Comparison of ENCODE assay signal across 8 cellular contexts in genomic region chr1:221793439-221794078, GRCh38. TPM values are rescaled to one million over a fixed set of nuclear protein-coding genes. Genes with fewer than 3 reads are reported as not detected.
DNase-seq lines count a peak whose midpoint lies in the region; ATAC-seq and TF ChIP-seq lines count a peak whose summit lies in the region.

No MANE protein-coding gene starts in this region.

- no peak for DNase-seq in CD4-positive, alpha-beta memory T cell
- DNase-seq in activated CD8-positive, alpha-beta T cell treated with anti-CD3 and anti-CD28 coated beads, Interleukin-2, amount 10 ng/mL, durations not matched to agents 7 days and 5 days, result no peak
- DNase-seq in esophagus squamous epithelium (lab: John Stamatoyannopoulos, UW) (no peak), iPS-NIHi7 (ENCODE audit: extremely low spot score) (no peak), substantia nigra (lab: John Stamatoyannopoulos, UW) (no peak), hypothalamus (lab: John Stamatoyannopoulos, UW) (no peak)

- TF ChIP-seq POLR2A in esophagus squamous epithelium (IDR thresholded peaks at IDR 0.05), result no peak

- peak overlapping the region; percentile 1 to 96 (median 74) for H3K27ac Mint-ChIP-seq in CD4-positive, alpha-beta memory T cell
- peak overlapping the region; percentile 44 for H3K27ac Mint-ChIP-seq in activated CD8-positive, alpha-beta T cell treated with anti-CD3 and anti-CD28 coated beads, Interleukin-2, amount 10 ng/mL, durations not matched to agents 7 days and 5 days

- H3K27ac ChIP-seq in CD4-positive, alpha-beta memory T cell (ENCODE audit: low read depth, low read length), result no peak overlapping the region
- H3K27ac ChIP-seq in esophagus squamous epithelium (no peak overlapping the region), substantia nigra (ENCODE audit: low read depth, low read length, poor library complexity, severe bottlenecking) (no peak overlapping the region)

- CTCF ChIA-PET in CD4-positive, alpha-beta memory T cell (lab: Charles Lee; ENCODE audit: partially characterized antibody), result no interaction called here
- CTCF ChIA-PET in activated CD8-positive, alpha-beta T cell treated with anti-CD3 and anti-CD28 coated beads, Interleukin-2, amount 10 ng/mL, durations not matched to agents 7 days and 5 days (lab: Charles Lee), result interaction anchor here (1.0 to 1.5 kb wide), 2 partner anchors 8 to 15 kb away, joined by 3 to 5 read pairs; no protein-coding TSS in a partner anchor

- no peaks in the 10 kb centered on the region for H3K27me3 Mint-ChIP-seq in CD4-positive, alpha-beta memory T cell
- no peaks in the 10 kb centered on the region for H3K27me3 Mint-ChIP-seq in activated CD8-positive, alpha-beta T cell treated with anti-CD3 and anti-CD28 coated beads, Interleukin-2, amount 10 ng/mL, durations not matched to agents 7 days and 5 days (ENCODE audit: low read depth)

- H3K9me3 ChIP-seq in CD4-positive, alpha-beta memory T cell (ENCODE audit: control insufficient read depth in 1 of 2, low read length in 2 of 2), result no peaks in the 10 kb centered on the region
- no peaks in the 10 kb centered on the region for H3K9me3 ChIP-seq in esophagus squamous epithelium

- WGBS in esophagus squamous epithelium, 2 donors, result 65 to 71% methylated on average over 3 of the region's 3 CpGs

- POLR2A ChIA-PET in CD4-positive, alpha-beta memory T cell (lab: Charles Lee; ENCODE audit: partially characterized antibody), result no interaction called here
- POLR2A ChIA-PET in activated CD8-positive, alpha-beta T cell treated with anti-CD3 and anti-CD28 coated beads, Interleukin-2, amount 10 ng/mL, durations not matched to agents 7 days and 5 days (lab: Charles Lee), result interaction anchor here (1.7 kb wide), 1 partner anchor 10 kb away, joined by 4 read pairs; no protein-coding TSS in a partner anchor

- no peaks in the 10 kb centered on the region for H3K9me3 Mint-ChIP-seq in CD4-positive, alpha-beta memory T cell
- peaks cover 6% of the 10 kb centered on the region for H3K9me3 Mint-ChIP-seq in activated CD8-positive, alpha-beta T cell treated with anti-CD3 and anti-CD28 coated beads, Interleukin-2, amount 10 ng/mL, durations not matched to agents 7 days and 5 days (ENCODE audit: insufficient read depth)

- H3K36me3 Mint-ChIP-seq in CD4-positive, alpha-beta memory T cell, result no peaks in the 10 kb centered on the region
- H3K36me3 Mint-ChIP-seq in activated CD8-positive, alpha-beta T cell treated with anti-CD3 and anti-CD28 coated beads, Interleukin-2, amount 10 ng/mL, durations not matched to agents 7 days and 5 days (ENCODE audit: low read depth), result peaks cover 12% of the 10 kb centered on the region

- no peaks in the 10 kb centered on the region for H3K36me3 ChIP-seq in CD4-positive, alpha-beta memory T cell (ENCODE audit: insufficient read depth, low read length)
- no peaks in the 10 kb centered on the region for H3K36me3 ChIP-seq in esophagus squamous epithelium

- ATAC-seq in GM19025 (IDR thresholded peaks at IDR 0.05; ENCODE audit: low read depth, unreplicated experiment) (peak; percentile 59), HG03039 (IDR thresholded peaks at IDR 0.05; ENCODE audit: unreplicated experiment) (peak; percentile 55)
- peak; percentile 36 for ATAC-seq in activated CD8-positive, alpha-beta T cell treated with anti-CD3 and anti-CD28 coated beads, Interleukin-2, amount 10 ng/mL, durations not matched to agents 7 days and 5 days

- no peak overlapping the region for H3K4me3 ChIP-seq in CD4-positive, alpha-beta memory T cell (ENCODE audit: low read length in 2 of 2)
- H3K4me3 ChIP-seq in esophagus squamous epithelium, result no peak overlapping the region

- intact Hi-C loops in CD4-positive, alpha-beta memory T cell (cut with micrococcal nuclease), result no loop called here
- intact Hi-C loops in esophagus squamous epithelium (cut with DNase I), result no loop called here

- H3K4me1 ChIP-seq in CD4-positive, alpha-beta memory T cell (ENCODE audit: insufficient read depth, low read length), result peaks cover 7% of the 10 kb centered on the region
- H3K4me1 ChIP-seq in esophagus squamous epithelium, result no peaks in the 10 kb centered on the region

- H3K4me3 Mint-ChIP-seq in CD4-positive, alpha-beta memory T cell, result no peak overlapping the region
- no peak overlapping the region for H3K4me3 Mint-ChIP-seq in activated CD8-positive, alpha-beta T cell treated with anti-CD3 and anti-CD28 coated beads, Interleukin-2, amount 10 ng/mL, durations not matched to agents 7 days and 5 days

- H3K4me1 Mint-ChIP-seq in CD4-positive, alpha-beta memory T cell, result peaks cover 4 to 23% (median 7%) of the 10 kb centered on the region in 4 donors
- peaks cover 25% of the 10 kb centered on the region for H3K4me1 Mint-ChIP-seq in activated CD8-positive, alpha-beta T cell treated with anti-CD3 and anti-CD28 coated beads, Interleukin-2, amount 10 ng/mL, durations not matched to agents 7 days and 5 days (ENCODE audit: low read depth)

- H3K27me3 ChIP-seq in CD4-positive, alpha-beta memory T cell (ENCODE audit: insufficient read depth, low read length), result no peaks in the 10 kb centered on the region
- H3K27me3 ChIP-seq in esophagus squamous epithelium, result no peaks in the 10 kb centered on the region

- no peak for TF ChIP-seq CTCF in esophagus squamous epithelium (IDR thresholded peaks at IDR 0.05)

RNA-seq across cellular contexts. Expression of gene DUSP10, which starts 51.7 kb away (rescaled TPM):
- 1 to 10 TPM; 3.8 to 4.1 TPM for total RNA-seq in CD4-positive, alpha-beta memory T cell
- polyA plus RNA-seq in CD4-positive, alpha-beta memory T cell, result 1 to 10 TPM; 4.5 to 9.9 TPM
- 10 to 100 TPM; 12.1 to 13.0 TPM for total RNA-seq in activated CD8-positive, alpha-beta T cell treated with anti-CD3 and anti-CD28 coated beads, Interleukin-2, amount 10 ng/mL, durations not matched to agents 7 days and 5 days
- total RNA-seq in esophagus squamous epithelium, result 1 to 10 TPM; 1.4 to 7.4 (median 4.9) TPM
